In genomic region chr6:83124553-83124952, GRCh38 we compare ENCODE assay signal across 1 cellular context.
TF ChIP-seq lines count a peak whose summit lies in the region.

No MANE protein-coding gene starts in this region.

TF ChIP-seq in GM23338, 12 proteins besides CTCF, POLR2A, EP300 and RAD21 (continued from another document):
- no peak for TF ChIP-seq ZNF462 (CRISPR knock-in tag; IDR thresholded peaks at IDR 0.05)
- TF ChIP-seq ZNF114 (CRISPR knock-in tag; IDR thresholded peaks at IDR 0.05) = no peak
- no peak for TF ChIP-seq EZH2 (IDR thresholded peaks at IDR 0.05; ENCODE audit: low read depth, unreplicated experiment)
- TF ChIP-seq NANOG (IDR thresholded peaks at IDR 0.05; ENCODE audit: borderline replicate concordance) = no peak
- TF ChIP-seq JUNB (IDR thresholded peaks at IDR 0.05; ENCODE audit: unreplicated experiment) = no peak
- no peak for TF ChIP-seq POLR2AphosphoS5 (IDR thresholded peaks at IDR 0.05; ENCODE audit: low read depth)
- no peak for TF ChIP-seq REST (IDR thresholded peaks at IDR 0.05; ENCODE audit: unreplicated experiment)
- TF ChIP-seq ZNF331 (CRISPR knock-in tag; IDR thresholded peaks at IDR 0.05; ENCODE audit: low read depth) = no peak
